Comparison of ENCODE assay signal across 1 cellular context in genomic region chr15:48550822-48551525, GRCh38.
TF ChIP-seq lines count a peak whose summit lies in the region.

No MANE protein-coding gene starts in this region.

TF ChIP-seq in K562, 482 proteins besides CTCF, POLR2A, EP300 and RAD21 (continues in another document):
- TF ChIP-seq, protein P1, sequence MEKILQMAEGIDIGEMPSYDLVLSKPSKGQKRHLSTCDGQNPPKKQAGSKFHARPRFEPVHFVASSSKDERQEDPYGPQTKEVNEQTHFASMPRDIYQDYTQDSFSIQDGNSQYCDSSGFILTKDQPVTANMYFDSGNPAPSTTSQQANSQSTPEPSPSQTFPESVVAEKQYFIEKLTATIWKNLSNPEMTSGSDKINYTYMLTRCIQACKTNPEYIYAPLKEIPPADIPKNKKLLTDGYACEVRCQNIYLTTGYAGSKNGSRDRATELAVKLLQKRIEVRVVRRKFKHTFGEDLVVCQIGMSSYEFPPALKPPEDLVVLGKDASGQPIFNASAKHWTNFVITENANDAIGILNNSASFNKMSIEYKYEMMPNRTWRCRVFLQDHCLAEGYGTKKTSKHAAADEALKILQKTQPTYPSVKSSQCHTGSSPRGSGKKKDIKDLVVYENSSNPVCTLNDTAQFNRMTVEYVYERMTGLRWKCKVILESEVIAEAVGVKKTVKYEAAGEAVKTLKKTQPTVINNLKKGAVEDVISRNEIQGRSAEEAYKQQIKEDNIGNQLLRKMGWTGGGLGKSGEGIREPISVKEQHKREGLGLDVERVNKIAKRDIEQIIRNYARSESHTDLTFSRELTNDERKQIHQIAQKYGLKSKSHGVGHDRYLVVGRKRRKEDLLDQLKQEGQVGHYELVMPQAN (IDR thresholded peaks at IDR 0.05; ENCODE audit: borderline replicate concordance), result no peak
- TF ChIP-seq SUPT5H (IDR thresholded peaks at IDR 0.05), result no peak
- TF ChIP-seq MED1 (CRISPR knock-in tag; IDR thresholded peaks at IDR 0.05; ENCODE audit: borderline replicate concordance), result no peak
- TF ChIP-seq NCOR1 (IDR thresholded peaks at IDR 0.05), result peak; percentile 66
- TF ChIP-seq AFF1 (IDR thresholded peaks at IDR 0.05; ENCODE audit: low read depth in 1 of 2, partially characterized antibody in 2 of 2), result no peak
- peak; percentile 68 to 83; a peak in 3 of 4 replicates for TF ChIP-seq RCOR1 (IDR thresholded peaks at IDR 0.05; ENCODE audit: borderline replicate concordance in 1 of 2, low read depth in 2 of 2, low read length in 2 of 2)
- no peak for TF ChIP-seq SRSF9 (IDR thresholded peaks at IDR 0.05; ENCODE audit: borderline replicate concordance, low read depth, low read length)
- TF ChIP-seq PPARD (CRISPR knock-in tag; IDR thresholded peaks at IDR 0.05), result no peak
- no peak for TF ChIP-seq TRIM28 (IDR thresholded peaks at IDR 0.05)
- peak; percentile 48; the same call in 1 of the 2 replicates for TF ChIP-seq HDAC2 (IDR thresholded peaks at IDR 0.05)
- no peak for TF ChIP-seq STAT5B (CRISPR knock-in tag; IDR thresholded peaks at IDR 0.05)
- TF ChIP-seq TEAD1 (CRISPR knock-in tag; IDR thresholded peaks at IDR 0.05), result peak in 1 of 2 experiments; percentile 73; a peak in 2 of 4 replicates
- peak; percentile 70 for TF ChIP-seq TAL1 (IDR thresholded peaks at IDR 0.05)
- TF ChIP-seq ARID1B (IDR thresholded peaks at IDR 0.05), result peak; percentile 77
- no peak for TF ChIP-seq SIN3B (IDR thresholded peaks at IDR 0.05; ENCODE audit: low read depth)
- TF ChIP-seq, protein P2, sequence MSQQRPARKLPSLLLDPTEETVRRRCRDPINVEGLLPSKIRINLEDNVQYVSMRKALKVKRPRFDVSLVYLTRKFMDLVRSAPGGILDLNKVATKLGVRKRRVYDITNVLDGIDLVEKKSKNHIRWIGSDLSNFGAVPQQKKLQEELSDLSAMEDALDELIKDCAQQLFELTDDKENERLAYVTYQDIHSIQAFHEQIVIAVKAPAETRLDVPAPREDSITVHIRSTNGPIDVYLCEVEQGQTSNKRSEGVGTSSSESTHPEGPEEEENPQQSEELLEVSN (IDR thresholded peaks at IDR 0.05; ENCODE audit: borderline replicate concordance in 1 of 2, extremely low read depth in 1 of 2, insufficient read depth in 1 of 2, insufficient read length in 1 of 2, low read depth in 1 of 2, low read length in 1 of 2, poor library complexity in 1 of 2, severe bottlenecking in 1 of 2), result no peak
- no peak for TF ChIP-seq IFI16 (CRISPR knock-in tag; IDR thresholded peaks at IDR 0.05)
- no peak for TF ChIP-seq ZBTB17 (CRISPR knock-in tag; IDR thresholded peaks at IDR 0.05)
- TF ChIP-seq DNMT1 (IDR thresholded peaks at IDR 0.05), result no peak
- TF ChIP-seq, protein P3, sequence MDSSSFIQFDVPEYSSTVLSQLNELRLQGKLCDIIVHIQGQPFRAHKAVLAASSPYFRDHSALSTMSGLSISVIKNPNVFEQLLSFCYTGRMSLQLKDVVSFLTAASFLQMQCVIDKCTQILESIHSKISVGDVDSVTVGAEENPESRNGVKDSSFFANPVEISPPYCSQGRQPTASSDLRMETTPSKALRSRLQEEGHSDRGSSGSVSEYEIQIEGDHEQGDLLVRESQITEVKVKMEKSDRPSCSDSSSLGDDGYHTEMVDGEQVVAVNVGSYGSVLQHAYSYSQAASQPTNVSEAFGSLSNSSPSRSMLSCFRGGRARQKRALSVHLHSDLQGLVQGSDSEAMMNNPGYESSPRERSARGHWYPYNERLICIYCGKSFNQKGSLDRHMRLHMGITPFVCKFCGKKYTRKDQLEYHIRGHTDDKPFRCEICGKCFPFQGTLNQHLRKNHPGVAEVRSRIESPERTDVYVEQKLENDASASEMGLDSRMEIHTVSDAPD (CRISPR knock-in tag; IDR thresholded peaks at IDR 0.05), result no peak
- TF ChIP-seq SMARCE1 (IDR thresholded peaks at IDR 0.05), result peak; percentile 63; the same call in 1 of the 2 replicates
- TF ChIP-seq RBBP5 (IDR thresholded peaks at IDR 0.05; ENCODE audit: borderline replicate concordance, insufficient read depth, low read length, poor library complexity, severe bottlenecking), result no peak
- no peak for TF ChIP-seq ESRRA (IDR thresholded peaks at IDR 0.05; ENCODE audit: borderline replicate concordance, low read depth)
- no peak for TF ChIP-seq ZNF197 (CRISPR knock-in tag; IDR thresholded peaks at IDR 0.05; ENCODE audit: low read depth)
- TF ChIP-seq, protein P4, sequence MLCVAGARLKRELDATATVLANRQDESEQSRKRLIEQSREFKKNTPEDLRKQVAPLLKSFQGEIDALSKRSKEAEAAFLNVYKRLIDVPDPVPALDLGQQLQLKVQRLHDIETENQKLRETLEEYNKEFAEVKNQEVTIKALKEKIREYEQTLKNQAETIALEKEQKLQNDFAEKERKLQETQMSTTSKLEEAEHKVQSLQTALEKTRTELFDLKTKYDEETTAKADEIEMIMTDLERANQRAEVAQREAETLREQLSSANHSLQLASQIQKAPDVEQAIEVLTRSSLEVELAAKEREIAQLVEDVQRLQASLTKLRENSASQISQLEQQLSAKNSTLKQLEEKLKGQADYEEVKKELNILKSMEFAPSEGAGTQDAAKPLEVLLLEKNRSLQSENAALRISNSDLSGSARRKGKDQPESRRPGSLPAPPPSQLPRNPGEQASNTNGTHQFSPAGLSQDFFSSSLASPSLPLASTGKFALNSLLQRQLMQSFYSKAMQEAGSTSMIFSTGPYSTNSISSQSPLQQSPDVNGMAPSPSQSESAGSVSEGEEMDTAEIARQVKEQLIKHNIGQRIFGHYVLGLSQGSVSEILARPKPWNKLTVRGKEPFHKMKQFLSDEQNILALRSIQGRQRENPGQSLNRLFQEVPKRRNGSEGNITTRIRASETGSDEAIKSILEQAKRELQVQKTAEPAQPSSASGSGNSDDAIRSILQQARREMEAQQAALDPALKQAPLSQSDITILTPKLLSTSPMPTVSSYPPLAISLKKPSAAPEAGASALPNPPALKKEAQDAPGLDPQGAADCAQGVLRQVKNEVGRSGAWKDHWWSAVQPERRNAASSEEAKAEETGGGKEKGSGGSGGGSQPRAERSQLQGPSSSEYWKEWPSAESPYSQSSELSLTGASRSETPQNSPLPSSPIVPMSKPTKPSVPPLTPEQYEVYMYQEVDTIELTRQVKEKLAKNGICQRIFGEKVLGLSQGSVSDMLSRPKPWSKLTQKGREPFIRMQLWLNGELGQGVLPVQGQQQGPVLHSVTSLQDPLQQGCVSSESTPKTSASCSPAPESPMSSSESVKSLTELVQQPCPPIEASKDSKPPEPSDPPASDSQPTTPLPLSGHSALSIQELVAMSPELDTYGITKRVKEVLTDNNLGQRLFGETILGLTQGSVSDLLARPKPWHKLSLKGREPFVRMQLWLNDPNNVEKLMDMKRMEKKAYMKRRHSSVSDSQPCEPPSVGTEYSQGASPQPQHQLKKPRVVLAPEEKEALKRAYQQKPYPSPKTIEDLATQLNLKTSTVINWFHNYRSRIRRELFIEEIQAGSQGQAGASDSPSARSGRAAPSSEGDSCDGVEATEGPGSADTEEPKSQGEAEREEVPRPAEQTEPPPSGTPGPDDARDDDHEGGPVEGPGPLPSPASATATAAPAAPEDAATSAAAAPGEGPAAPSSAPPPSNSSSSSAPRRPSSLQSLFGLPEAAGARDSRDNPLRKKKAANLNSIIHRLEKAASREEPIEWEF (CRISPR knock-in tag; IDR thresholded peaks at IDR 0.05), result no peak
- TF ChIP-seq RBM25 (IDR thresholded peaks at IDR 0.05; ENCODE audit: low read depth, low read length, severe bottlenecking), result no peak
- no peak for TF ChIP-seq PKNOX1 (IDR thresholded peaks at IDR 0.05)
- no peak for TF ChIP-seq ZNF316 (IDR thresholded peaks at IDR 0.05)
- no peak for TF ChIP-seq ARID3B (CRISPR knock-in tag; IDR thresholded peaks at IDR 0.05; ENCODE audit: borderline replicate concordance)
- no peak for TF ChIP-seq ZFP1 (CRISPR knock-in tag; IDR thresholded peaks at IDR 0.05)
- TF ChIP-seq ETV6 (IDR thresholded peaks at IDR 0.05; ENCODE audit: borderline replicate concordance in 1 of 2, low read depth in 2 of 2, low read length in 1 of 2), result no peak
- TF ChIP-seq ETV6 (CRISPR knock-in tag; IDR thresholded peaks at IDR 0.05; ENCODE audit: borderline replicate concordance), result no peak
- no peak for TF ChIP-seq NFE2 (IDR thresholded peaks at IDR 0.05; ENCODE audit: low read depth)
- TF ChIP-seq UBTF (IDR thresholded peaks at IDR 0.05; ENCODE audit: borderline replicate concordance in 1 of 2, low read depth in 2 of 2, low read length in 2 of 2), result no peak
- no peak for TF ChIP-seq MTA1 (IDR thresholded peaks at IDR 0.05; ENCODE audit: borderline replicate concordance)
- TF ChIP-seq TCF3 (CRISPR knock-in tag; IDR thresholded peaks at IDR 0.05), result peak; percentile 51
- no peak for TF ChIP-seq SP2 (IDR thresholded peaks at IDR 0.05; ENCODE audit: extremely low read depth, low read depth, low read length, poor library complexity, severe bottlenecking)
- no peak for TF ChIP-seq RAD51 (IDR thresholded peaks at IDR 0.05; ENCODE audit: borderline replicate concordance, low read depth)
- TF ChIP-seq NBN (IDR thresholded peaks at IDR 0.05; ENCODE audit: low read depth), result no peak
- TF ChIP-seq, protein P5, sequence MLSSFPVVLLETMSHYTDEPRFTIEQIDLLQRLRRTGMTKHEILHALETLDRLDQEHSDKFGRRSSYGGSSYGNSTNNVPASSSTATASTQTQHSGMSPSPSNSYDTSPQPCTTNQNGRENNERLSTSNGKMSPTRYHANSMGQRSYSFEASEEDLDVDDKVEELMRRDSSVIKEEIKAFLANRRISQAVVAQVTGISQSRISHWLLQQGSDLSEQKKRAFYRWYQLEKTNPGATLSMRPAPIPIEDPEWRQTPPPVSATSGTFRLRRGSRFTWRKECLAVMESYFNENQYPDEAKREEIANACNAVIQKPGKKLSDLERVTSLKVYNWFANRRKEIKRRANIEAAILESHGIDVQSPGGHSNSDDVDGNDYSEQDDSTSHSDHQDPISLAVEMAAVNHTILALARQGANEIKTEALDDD (IDR thresholded peaks at IDR 0.05), result peak; percentile 55; the same call in 1 of the 2 replicates
- no peak for TF ChIP-seq ZNF184 (CRISPR knock-in tag; IDR thresholded peaks at IDR 0.05)
- peak; percentile 77 for TF ChIP-seq CBFA2T2 (conservative IDR thresholded peaks at IDR 0.05)
- peak; percentile 33; the same call in 1 of the 2 replicates for TF ChIP-seq KLF16 (IDR thresholded peaks at IDR 0.05)
- TF ChIP-seq ZNF174 (CRISPR knock-in tag; IDR thresholded peaks at IDR 0.05), result no peak
